In genomic region chr9:136116360-136117098, GRCh38 we compare ENCODE assay signal across 1 cellular context.
TF ChIP-seq lines count a peak whose summit lies in the region.

No MANE protein-coding gene starts in this region.

TF ChIP-seq in H1, 55 proteins besides CTCF, POLR2A, EP300 and RAD21:
- TF ChIP-seq GTF2F1 (IDR thresholded peaks at IDR 0.05; ENCODE audit: borderline replicate concordance, low read depth, low read length), result no peak
- no peak for TF ChIP-seq POLR2AphosphoS5 (IDR thresholded peaks at IDR 0.05; ENCODE audit: low read depth, low read length)
- TF ChIP-seq RNF2 (IDR thresholded peaks at IDR 0.05; ENCODE audit: borderline replicate concordance, low read depth, low read length, missing control alignments, poor library complexity, severe bottlenecking), result no peak
- TF ChIP-seq CHD7 (IDR thresholded peaks at IDR 0.05; ENCODE audit: insufficient replicate concordance, low read length), result no peak
